In the genomic region with DNA sequence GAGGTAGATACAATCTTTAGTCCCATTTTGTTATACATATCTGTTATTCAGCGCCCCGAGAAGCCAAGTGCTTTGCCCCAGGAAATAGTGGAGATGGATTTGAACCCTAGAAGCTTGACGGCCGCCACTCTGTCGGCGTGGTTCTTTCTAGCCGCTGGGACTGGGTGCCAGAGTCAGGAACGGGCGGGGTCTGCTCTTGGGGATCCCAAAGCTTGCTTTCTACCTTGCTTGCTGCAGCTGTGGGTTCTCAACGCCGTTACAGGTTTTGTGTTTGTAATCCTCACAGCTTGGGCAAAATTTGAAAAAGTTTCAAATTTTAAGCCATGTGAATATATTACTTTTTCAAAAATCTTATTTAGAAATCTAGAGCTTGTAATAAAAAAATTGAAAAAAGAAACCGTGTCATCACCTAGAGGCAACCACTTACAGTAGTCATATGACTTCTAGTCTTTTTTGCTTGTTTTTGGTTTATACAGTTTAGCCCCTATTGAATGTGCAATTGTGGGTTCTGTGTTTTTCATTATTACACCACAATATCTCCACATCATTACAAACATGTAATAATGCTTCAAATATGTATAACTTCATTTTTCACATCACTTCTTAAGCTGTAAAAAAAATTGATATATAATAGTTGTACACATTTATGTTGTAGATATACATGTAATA, we compare ENCODE assay signal across 1 cellular context.
TF ChIP-seq lines count a peak whose summit lies in the region.

No MANE protein-coding gene starts in this region.

TF ChIP-seq in HepG2, 621 proteins besides CTCF, POLR2A, EP300 and RAD21 (continued from another document and continues in another):
- TF ChIP-seq AHR (CRISPR knock-in tag; IDR thresholded peaks at IDR 0.05) (no peak), ZNF766 (CRISPR knock-in tag; IDR thresholded peaks at IDR 0.05; ENCODE audit: borderline replicate concordance) (no peak), GFI1 (CRISPR knock-in tag; IDR thresholded peaks at IDR 0.05; ENCODE audit: borderline replicate concordance) (no peak), TCF7L2 (IDR thresholded peaks at IDR 0.05; ENCODE audit: low read depth, low read length) (no peak), ZNF772 (CRISPR knock-in tag; IDR thresholded peaks at IDR 0.05) (no peak), BRCA1 (CRISPR knock-in tag; IDR thresholded peaks at IDR 0.05) (no peak; the same call in 1 of the 2 replicates), JARID2 (CRISPR knock-in tag; IDR thresholded peaks at IDR 0.05; ENCODE audit: insufficient replicate concordance) (no peak), SP1 (IDR thresholded peaks at IDR 0.05) (no peak), SP1 (CRISPR knock-in tag; IDR thresholded peaks at IDR 0.05) (no peak), AGO2 (optimal IDR thresholded peaks at IDR 0.05; ENCODE audit: low read depth, low read length) (no peak), MXD4 (CRISPR knock-in tag; IDR thresholded peaks at IDR 0.05) (no peak), ZNF432 (CRISPR knock-in tag; IDR thresholded peaks at IDR 0.05; ENCODE audit: borderline replicate concordance) (no peak), FOXO1 (CRISPR knock-in tag; IDR thresholded peaks at IDR 0.05) (no peak), ZFP90 (CRISPR knock-in tag; IDR thresholded peaks at IDR 0.05; ENCODE audit: borderline replicate concordance) (0 out of 2 replicates have a peak, but pooled peaks have one; percentile 25), ZNF501 (CRISPR knock-in tag; IDR thresholded peaks at IDR 0.05) (no peak), ZNF446 (CRISPR knock-in tag; IDR thresholded peaks at IDR 0.05) (0 out of 2 replicates have a peak, but pooled peaks have one; percentile 5), FOSL1 (CRISPR knock-in tag; IDR thresholded peaks at IDR 0.05; ENCODE audit: borderline replicate concordance) (no peak), SMAD9 (CRISPR knock-in tag; IDR thresholded peaks at IDR 0.05) (no peak), HOXA7 (CRISPR knock-in tag; IDR thresholded peaks at IDR 0.05) (no peak), MTF1 (CRISPR knock-in tag; IDR thresholded peaks at IDR 0.05) (no peak), U2AF2 (IDR thresholded peaks at IDR 0.05; ENCODE audit: low read depth, low read length) (no peak), TP53 (CRISPR knock-in tag; conservative IDR thresholded peaks at IDR 0.05) (no peak), PCBP2 (optimal IDR thresholded peaks at IDR 0.05; ENCODE audit: low read depth, low read length, poor library complexity, severe bottlenecking) (no peak), ZNF75D (CRISPR knock-in tag; IDR thresholded peaks at IDR 0.05; ENCODE audit: borderline replicate concordance) (no peak; the same call in 1 of the 2 replicates), HIVEP1 (CRISPR knock-in tag; IDR thresholded peaks at IDR 0.05) (no peak), ATRX (CRISPR knock-in tag; IDR thresholded peaks at IDR 0.05; ENCODE audit: borderline replicate concordance) (no peak), HMG20B (CRISPR knock-in tag; conservative IDR thresholded peaks at IDR 0.05) (0 out of 2 replicates have a peak, but pooled peaks have one; percentile 8), ZFX (CRISPR knock-in tag; IDR thresholded peaks at IDR 0.05; ENCODE audit: low read depth) (no peak), RFXAP (CRISPR knock-in tag; IDR thresholded peaks at IDR 0.05; ENCODE audit: borderline replicate concordance) (no peak), NFE2L1 (CRISPR knock-in tag; IDR thresholded peaks at IDR 0.05; ENCODE audit: borderline replicate concordance) (no peak), SP4 (CRISPR knock-in tag; IDR thresholded peaks at IDR 0.05) (no peak), GPN1 (CRISPR knock-in tag; IDR thresholded peaks at IDR 0.05; ENCODE audit: borderline replicate concordance) (no peak), ZNF3 (CRISPR knock-in tag; IDR thresholded peaks at IDR 0.05) (peak; percentile 14; the same call in 1 of the 2 replicates), ZNF556 (CRISPR knock-in tag; IDR thresholded peaks at IDR 0.05; ENCODE audit: borderline replicate concordance) (0 out of 2 replicates have a peak, but pooled peaks have one; percentile 42), ZNF547 (CRISPR knock-in tag; IDR thresholded peaks at IDR 0.05) (no peak), NBN (conservative IDR thresholded peaks at IDR 0.05) (no peak), JUND (CRISPR knock-in tag; IDR thresholded peaks at IDR 0.05) (no peak), ZNF777 (CRISPR knock-in tag; IDR thresholded peaks at IDR 0.05) (peak; percentile 56; the same call in 1 of the 2 replicates), RBAK (CRISPR knock-in tag; IDR thresholded peaks at IDR 0.05) (no peak), PAF1 (CRISPR knock-in tag; IDR thresholded peaks at IDR 0.05) (no peak; the same call in 1 of the 2 replicates)
- TF ChIP-seq, protein P1, sequence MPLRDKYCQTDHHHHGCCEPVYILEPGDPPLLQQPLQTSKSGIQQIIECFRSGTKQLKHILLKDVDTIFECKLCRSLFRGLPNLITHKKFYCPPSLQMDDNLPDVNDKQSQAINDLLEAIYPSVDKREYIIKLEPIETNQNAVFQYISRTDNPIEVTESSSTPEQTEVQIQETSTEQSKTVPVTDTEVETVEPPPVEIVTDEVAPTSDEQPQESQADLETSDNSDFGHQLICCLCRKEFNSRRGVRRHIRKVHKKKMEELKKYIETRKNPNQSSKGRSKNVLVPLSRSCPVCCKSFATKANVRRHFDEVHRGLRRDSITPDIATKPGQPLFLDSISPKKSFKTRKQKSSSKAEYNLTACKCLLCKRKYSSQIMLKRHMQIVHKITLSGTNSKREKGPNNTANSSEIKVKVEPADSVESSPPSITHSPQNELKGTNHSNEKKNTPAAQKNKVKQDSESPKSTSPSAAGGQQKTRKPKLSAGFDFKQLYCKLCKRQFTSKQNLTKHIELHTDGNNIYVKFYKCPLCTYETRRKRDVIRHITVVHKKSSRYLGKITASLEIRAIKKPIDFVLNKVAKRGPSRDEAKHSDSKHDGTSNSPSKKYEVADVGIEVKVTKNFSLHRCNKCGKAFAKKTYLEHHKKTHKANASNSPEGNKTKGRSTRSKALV (CRISPR knock-in tag; IDR thresholded peaks at IDR 0.05) = 0 out of 2 replicates have a peak, but pooled peaks have one; percentile 22
- TF ChIP-seq, protein P2, sequence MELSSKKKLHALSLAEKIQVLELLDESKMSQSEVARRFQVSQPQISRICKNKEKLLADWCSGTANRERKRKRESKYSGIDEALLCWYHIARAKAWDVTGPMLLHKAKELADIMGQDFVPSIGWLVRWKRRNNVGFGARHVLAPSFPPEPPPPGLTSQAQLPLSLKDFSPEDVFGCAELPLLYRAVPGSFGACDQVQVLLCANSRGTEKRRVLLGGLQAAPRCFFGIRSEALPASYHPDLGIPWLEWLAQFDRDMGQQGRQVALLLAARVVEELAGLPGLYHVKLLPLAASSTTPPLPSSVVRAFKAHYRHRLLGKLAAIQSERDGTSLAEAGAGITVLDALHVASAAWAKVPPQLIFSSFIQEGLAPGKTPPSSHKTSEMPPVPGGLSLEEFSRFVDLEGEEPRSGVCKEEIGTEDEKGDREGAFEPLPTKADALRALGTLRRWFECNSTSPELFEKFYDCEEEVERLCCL (CRISPR knock-in tag; IDR thresholded peaks at IDR 0.05; ENCODE audit: borderline replicate concordance) = no peak
- TF ChIP-seq, protein P3, sequence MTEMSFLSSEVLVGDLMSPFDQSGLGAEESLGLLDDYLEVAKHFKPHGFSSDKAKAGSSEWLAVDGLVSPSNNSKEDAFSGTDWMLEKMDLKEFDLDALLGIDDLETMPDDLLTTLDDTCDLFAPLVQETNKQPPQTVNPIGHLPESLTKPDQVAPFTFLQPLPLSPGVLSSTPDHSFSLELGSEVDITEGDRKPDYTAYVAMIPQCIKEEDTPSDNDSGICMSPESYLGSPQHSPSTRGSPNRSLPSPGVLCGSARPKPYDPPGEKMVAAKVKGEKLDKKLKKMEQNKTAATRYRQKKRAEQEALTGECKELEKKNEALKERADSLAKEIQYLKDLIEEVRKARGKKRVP (CRISPR knock-in tag; IDR thresholded peaks at IDR 0.05) = no peak
- TF ChIP-seq, protein P4, sequence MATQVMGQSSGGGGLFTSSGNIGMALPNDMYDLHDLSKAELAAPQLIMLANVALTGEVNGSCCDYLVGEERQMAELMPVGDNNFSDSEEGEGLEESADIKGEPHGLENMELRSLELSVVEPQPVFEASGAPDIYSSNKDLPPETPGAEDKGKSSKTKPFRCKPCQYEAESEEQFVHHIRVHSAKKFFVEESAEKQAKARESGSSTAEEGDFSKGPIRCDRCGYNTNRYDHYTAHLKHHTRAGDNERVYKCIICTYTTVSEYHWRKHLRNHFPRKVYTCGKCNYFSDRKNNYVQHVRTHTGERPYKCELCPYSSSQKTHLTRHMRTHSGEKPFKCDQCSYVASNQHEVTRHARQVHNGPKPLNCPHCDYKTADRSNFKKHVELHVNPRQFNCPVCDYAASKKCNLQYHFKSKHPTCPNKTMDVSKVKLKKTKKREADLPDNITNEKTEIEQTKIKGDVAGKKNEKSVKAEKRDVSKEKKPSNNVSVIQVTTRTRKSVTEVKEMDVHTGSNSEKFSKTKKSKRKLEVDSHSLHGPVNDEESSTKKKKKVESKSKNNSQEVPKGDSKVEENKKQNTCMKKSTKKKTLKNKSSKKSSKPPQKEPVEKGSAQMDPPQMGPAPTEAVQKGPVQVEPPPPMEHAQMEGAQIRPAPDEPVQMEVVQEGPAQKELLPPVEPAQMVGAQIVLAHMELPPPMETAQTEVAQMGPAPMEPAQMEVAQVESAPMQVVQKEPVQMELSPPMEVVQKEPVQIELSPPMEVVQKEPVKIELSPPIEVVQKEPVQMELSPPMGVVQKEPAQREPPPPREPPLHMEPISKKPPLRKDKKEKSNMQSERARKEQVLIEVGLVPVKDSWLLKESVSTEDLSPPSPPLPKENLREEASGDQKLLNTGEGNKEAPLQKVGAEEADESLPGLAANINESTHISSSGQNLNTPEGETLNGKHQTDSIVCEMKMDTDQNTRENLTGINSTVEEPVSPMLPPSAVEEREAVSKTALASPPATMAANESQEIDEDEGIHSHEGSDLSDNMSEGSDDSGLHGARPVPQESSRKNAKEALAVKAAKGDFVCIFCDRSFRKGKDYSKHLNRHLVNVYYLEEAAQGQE (IDR thresholded peaks at IDR 0.05; ENCODE audit: borderline replicate concordance in 1 of 2, low read depth in 1 of 2, low read length in 2 of 2) = 0 out of 4 replicates have a peak, but pooled peaks of 1 of the 2 experiments have one; percentile 5
- TF ChIP-seq, protein P5, sequence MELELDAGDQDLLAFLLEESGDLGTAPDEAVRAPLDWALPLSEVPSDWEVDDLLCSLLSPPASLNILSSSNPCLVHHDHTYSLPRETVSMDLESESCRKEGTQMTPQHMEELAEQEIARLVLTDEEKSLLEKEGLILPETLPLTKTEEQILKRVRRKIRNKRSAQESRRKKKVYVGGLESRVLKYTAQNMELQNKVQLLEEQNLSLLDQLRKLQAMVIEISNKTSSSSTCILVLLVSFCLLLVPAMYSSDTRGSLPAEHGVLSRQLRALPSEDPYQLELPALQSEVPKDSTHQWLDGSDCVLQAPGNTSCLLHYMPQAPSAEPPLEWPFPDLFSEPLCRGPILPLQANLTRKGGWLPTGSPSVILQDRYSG (CRISPR knock-in tag; IDR thresholded peaks at IDR 0.05) = no peak; the same call in 1 of the 2 replicates
- TF ChIP-seq, protein P6, sequence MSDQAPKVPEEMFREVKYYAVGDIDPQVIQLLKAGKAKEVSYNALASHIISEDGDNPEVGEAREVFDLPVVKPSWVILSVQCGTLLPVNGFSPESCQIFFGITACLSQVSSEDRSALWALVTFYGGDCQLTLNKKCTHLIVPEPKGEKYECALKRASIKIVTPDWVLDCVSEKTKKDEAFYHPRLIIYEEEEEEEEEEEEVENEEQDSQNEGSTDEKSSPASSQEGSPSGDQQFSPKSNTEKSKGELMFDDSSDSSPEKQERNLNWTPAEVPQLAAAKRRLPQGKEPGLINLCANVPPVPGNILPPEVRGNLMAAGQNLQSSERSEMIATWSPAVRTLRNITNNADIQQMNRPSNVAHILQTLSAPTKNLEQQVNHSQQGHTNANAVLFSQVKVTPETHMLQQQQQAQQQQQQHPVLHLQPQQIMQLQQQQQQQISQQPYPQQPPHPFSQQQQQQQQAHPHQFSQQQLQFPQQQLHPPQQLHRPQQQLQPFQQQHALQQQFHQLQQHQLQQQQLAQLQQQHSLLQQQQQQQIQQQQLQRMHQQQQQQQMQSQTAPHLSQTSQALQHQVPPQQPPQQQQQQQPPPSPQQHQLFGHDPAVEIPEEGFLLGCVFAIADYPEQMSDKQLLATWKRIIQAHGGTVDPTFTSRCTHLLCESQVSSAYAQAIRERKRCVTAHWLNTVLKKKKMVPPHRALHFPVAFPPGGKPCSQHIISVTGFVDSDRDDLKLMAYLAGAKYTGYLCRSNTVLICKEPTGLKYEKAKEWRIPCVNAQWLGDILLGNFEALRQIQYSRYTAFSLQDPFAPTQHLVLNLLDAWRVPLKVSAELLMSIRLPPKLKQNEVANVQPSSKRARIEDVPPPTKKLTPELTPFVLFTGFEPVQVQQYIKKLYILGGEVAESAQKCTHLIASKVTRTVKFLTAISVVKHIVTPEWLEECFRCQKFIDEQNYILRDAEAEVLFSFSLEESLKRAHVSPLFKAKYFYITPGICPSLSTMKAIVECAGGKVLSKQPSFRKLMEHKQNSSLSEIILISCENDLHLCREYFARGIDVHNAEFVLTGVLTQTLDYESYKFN (CRISPR knock-in tag; conservative IDR thresholded peaks at IDR 0.05) = no peak
